In the genomic region with DNA sequence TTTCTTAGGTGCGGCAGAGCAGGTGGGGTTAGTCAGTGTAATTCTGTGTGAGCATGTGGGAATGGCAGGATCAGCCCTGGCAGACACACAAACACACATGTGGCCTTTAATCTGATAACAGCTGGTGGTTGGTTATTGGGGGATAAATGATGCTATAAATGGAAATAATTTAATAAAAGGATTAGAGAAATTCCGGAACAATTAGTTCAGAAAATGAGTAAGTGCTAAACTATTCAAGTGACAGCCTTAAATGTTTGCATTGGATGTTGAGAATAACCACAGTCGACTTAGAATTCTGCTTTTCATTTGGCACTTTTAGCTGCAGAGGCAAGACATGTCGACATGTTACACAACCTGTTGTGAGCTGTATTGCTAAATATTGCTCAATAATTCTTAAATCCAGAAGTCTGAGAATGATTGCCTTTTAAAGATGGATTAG, we compare ENCODE assay signal across 16 cellular contexts. TPM values are rescaled to one million over a fixed set of nuclear protein-coding genes. Genes with fewer than 3 reads are reported as not detected.
DNase-seq lines count a peak whose midpoint lies in the region; ATAC-seq, FAIRE-seq and TF ChIP-seq lines count a peak whose summit lies in the region.
"Had no signal": no experiment of that assay in that cellular context is flagged by ENCODE, and none has a peak within 500 bp of the region (broad histone marks: within the 10 kb centered on the region; RNA-seq: fewer than 3 reads in every experiment).

No MANE protein-coding gene starts in this region.

- ATAC-seq in SK-N-SH treated with all-trans-retinoic acid at 6 μM for 48 hours = peak; percentile 74
- no peak for ATAC-seq in omental fat pad (ENCODE audit: low FRiP score)
- ATAC-seq: HCT116 had no signal

- no peaks in the 10 kb centered on the region for H3K4me1 ChIP-seq in Peyer's patch
- H3K4me1 ChIP-seq: tibial artery had no signal

- FAIRE-seq in frontal cortex (lab: Jason Lieb, UNC) = no peak

- DNase-seq in A172 (ENCODE audit: low spot score) (peak; percentile 60), HPDE6-E6E7 (ENCODE audit: extremely low spot score) (peak; percentile 13), fibroblast of villous mesenchyme (ENCODE audit: low read depth) (peak; percentile 68), Peyer's patch (no peak), NCI-H345 treated with DMSO at 0.1 percent for 48 hours (lab: John Stamatoyannopoulos, UW; ENCODE audit: unreplicated experiment) (no peak), frontal cortex (ENCODE audit: low spot score in 2 of 2) (no peak), omental fat pad (ENCODE audit: low spot score) (no peak)
- DNase-seq: activated effector memory CD4-positive, alpha-beta T cell treated with Interleukin-2 at 50 U/mL for 16 hours; NCI-H146; ovary; SHP77 treated with DMSO at 0.1 percent for 48 hours; tibial artery had no signal

- peak overlapping the region in 1 of 4 donors; percentile 23 for H3K27ac ChIP-seq in Peyer's patch
- H3K27ac ChIP-seq: ovary, tibial artery had no signal

- no peaks in the 10 kb centered on the region for H3K36me3 ChIP-seq in Peyer's patch
- H3K36me3 ChIP-seq: ovary, tibial artery had no signal

- no peaks in the 10 kb centered on the region for H3K9me3 ChIP-seq in Peyer's patch
- H3K9me3 ChIP-seq: ovary, tibial artery had no signal

- no peak for TF ChIP-seq POLR2A in Peyer's patch (IDR thresholded peaks at IDR 0.05)

- no peaks in the 10 kb centered on the region for H3K27me3 ChIP-seq in Peyer's patch
- H3K27me3 ChIP-seq: ovary, tibial artery had no signal

- TF ChIP-seq CTCF in fibroblast of villous mesenchyme (IDR thresholded peaks at IDR 0.05; ENCODE audit: insufficient read depth, low read depth, low read length) (no peak), Peyer's patch (IDR thresholded peaks at IDR 0.05) (no peak), omental fat pad (IDR thresholded peaks at IDR 0.05) (no peak)

- H3K4me3 ChIP-seq in fibroblast of villous mesenchyme (ENCODE audit: low read depth, low read length) = no peak overlapping the region
- H3K4me3 ChIP-seq in Peyer's patch = no peak overlapping the region
- H3K4me3 ChIP-seq: ovary, tibial artery had no signal

TF ChIP-seq in SK-N-SH treated with all-trans-retinoic acid at 6 μM for 48 hours, 23 proteins besides CTCF, POLR2A, EP300 and RAD21:
- peak; percentile 55; the same call in 1 of the 2 replicates for TF ChIP-seq SNAI2 (CRISPR knock-in tag; IDR thresholded peaks at IDR 0.05)
- no peak for TF ChIP-seq CSRNP3 (CRISPR knock-in tag; IDR thresholded peaks at IDR 0.05)
- TF ChIP-seq ISL1 (CRISPR knock-in tag; IDR thresholded peaks at IDR 0.05) = peak; percentile 94
- no peak for TF ChIP-seq ARNTL (CRISPR knock-in tag; IDR thresholded peaks at IDR 0.05; ENCODE audit: borderline replicate concordance, low read depth)
- TF ChIP-seq, protein P1, sequence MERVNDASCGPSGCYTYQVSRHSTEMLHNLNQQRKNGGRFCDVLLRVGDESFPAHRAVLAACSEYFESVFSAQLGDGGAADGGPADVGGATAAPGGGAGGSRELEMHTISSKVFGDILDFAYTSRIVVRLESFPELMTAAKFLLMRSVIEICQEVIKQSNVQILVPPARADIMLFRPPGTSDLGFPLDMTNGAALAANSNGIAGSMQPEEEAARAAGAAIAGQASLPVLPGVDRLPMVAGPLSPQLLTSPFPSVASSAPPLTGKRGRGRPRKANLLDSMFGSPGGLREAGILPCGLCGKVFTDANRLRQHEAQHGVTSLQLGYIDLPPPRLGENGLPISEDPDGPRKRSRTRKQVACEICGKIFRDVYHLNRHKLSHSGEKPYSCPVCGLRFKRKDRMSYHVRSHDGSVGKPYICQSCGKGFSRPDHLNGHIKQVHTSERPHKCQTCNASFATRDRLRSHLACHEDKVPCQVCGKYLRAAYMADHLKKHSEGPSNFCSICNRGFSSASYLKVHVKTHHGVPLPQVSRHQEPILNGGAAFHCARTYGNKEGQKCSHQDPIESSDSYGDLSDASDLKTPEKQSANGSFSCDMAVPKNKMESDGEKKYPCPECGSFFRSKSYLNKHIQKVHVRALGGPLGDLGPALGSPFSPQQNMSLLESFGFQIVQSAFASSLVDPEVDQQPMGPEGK (CRISPR knock-in tag; IDR thresholded peaks at IDR 0.05; ENCODE audit: borderline replicate concordance) = peak; percentile 29; the same call in 1 of the 2 replicates
- peak; percentile 28; the same call in 1 of the 2 replicates for TF ChIP-seq TCF4 (CRISPR knock-in tag; IDR thresholded peaks at IDR 0.05; ENCODE audit: borderline replicate concordance)
- no peak for TF ChIP-seq ZNF565 (CRISPR knock-in tag; conservative IDR thresholded peaks at IDR 0.05; ENCODE audit: low read depth)
- no peak for TF ChIP-seq POU6F1 (CRISPR knock-in tag; IDR thresholded peaks at IDR 0.05; ENCODE audit: borderline replicate concordance, low read depth)
- TF ChIP-seq, protein P2, sequence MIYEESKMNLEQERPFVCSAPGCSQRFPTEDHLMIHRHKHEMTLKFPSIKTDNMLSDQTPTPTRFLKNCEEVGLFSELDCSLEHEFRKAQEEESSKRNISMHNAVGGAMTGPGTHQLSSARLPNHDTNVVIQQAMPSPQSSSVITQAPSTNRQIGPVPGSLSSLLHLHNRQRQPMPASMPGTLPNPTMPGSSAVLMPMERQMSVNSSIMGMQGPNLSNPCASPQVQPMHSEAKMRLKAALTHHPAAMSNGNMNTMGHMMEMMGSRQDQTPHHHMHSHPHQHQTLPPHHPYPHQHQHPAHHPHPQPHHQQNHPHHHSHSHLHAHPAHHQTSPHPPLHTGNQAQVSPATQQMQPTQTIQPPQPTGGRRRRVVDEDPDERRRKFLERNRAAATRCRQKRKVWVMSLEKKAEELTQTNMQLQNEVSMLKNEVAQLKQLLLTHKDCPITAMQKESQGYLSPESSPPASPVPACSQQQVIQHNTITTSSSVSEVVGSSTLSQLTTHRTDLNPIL (CRISPR knock-in tag; IDR thresholded peaks at IDR 0.05; ENCODE audit: low read depth) = peak; percentile 79
TF ChIP-seq in SK-N-SH treated with all-trans-retinoic acid at 6 μM for 48 hours: peak in this region for 5.

RNA-seq across cellular contexts. Expression of gene SMYD1, which starts 7.2 kb away (rescaled TPM):
- total RNA-seq in A172 (2014; rRNA removed; shearing (Covaris generic)) = not detected in 2 replicates
- total RNA-seq in fibroblast of villous mesenchyme = under 0.01 TPM in 1 of 2 replicates, not detected in the other
- total RNA-seq in Peyer's patch = 1 to 10 TPM in 1 of 4 donors, under 1 TPM in 1, not detected in 2; 0.67 to 2.7 TPM
- total RNA-seq in frontal cortex = not detected
- total RNA-seq in omental fat pad = not detected
- total RNA-seq: B cell, dermis microvascular lymphatic vessel endothelial cell had no signal

RNA-seq across cellular contexts. Expression of gene KRCC1, which starts 19.3 kb away (rescaled TPM):
- total RNA-seq in A172 (2014; rRNA removed; shearing (Covaris generic)) = 41.7 and 63.6 TPM in 2 replicates
- 18.0 and 36.3 TPM in 2 replicates for total RNA-seq in fibroblast of villous mesenchyme
- 10 to 100 TPM; 18.0 to 40.4 (median 27.3) TPM for total RNA-seq in Peyer's patch
- total RNA-seq in frontal cortex = 17.1 TPM
- 10 to 100 TPM; 12.2 to 37.8 (median 26.1) TPM for total RNA-seq in omental fat pad

RNA-seq across cellular contexts. Expression of gene FABP1, which starts 53.0 kb away (rescaled TPM):
- total RNA-seq in A172 (2014; rRNA removed; shearing (Covaris generic)) = not detected in 2 replicates
- not detected in 2 replicates for total RNA-seq in fibroblast of villous mesenchyme
- total RNA-seq in Peyer's patch = 1,000 to 10,000 TPM in 2 of 4 donors, 100 to 1,000 TPM in 2; 598 to 2,513 (median 1,116) TPM
- total RNA-seq in frontal cortex = not detected
- total RNA-seq in omental fat pad = not detected
- total RNA-seq: B cell, dermis microvascular lymphatic vessel endothelial cell had no signal

RNA-seq across cellular contexts. Expression of gene RNU2-63P, which starts 58.5 kb away (rescaled TPM):
- total RNA-seq in A172 (2014; rRNA removed; shearing (Covaris generic)) = not detected in 2 replicates
- under 0.01 TPM in 1 of 2 replicates, not detected in the other for total RNA-seq in fibroblast of villous mesenchyme
- 1,000 to 10,000 TPM in 1 of 4 donors, not detected in 3; 1,585 TPM for total RNA-seq in Peyer's patch
- not detected for total RNA-seq in frontal cortex
- total RNA-seq in omental fat pad = not detected

Comparison
In these comparisons a context has a peak if more than half of its experiments do, and no peak if none do; other contexts are left out.
1. DNase-seq: peak in A172 (single experiment), HPDE6-E6E7 (single experiment) and fibroblast of villous mesenchyme (single experiment); none in Peyer's patch (0 of 3), NCI-H345 treated with DMSO at 0.1 percent for 48 hours (single experiment), frontal cortex (0 of 2) and omental fat pad (single experiment).
2. RNA of gene FABP1, which starts 53.0 kb away (total RNA-seq): 598 to 2,513 TPM in Peyer's patch; not detected in A172, not detected in fibroblast of villous mesenchyme, not detected in frontal cortex (single experiment) and not detected in omental fat pad; every median in the first group is over 100 times any median in the second.